Comparison of ENCODE assay signal across 8 cellular contexts in genomic region chr14:75147423-75148071, GRCh38. TPM values are rescaled to one million over a fixed set of nuclear protein-coding genes. Genes with fewer than 3 reads are reported as not detected.
A peak's percentile ranks its signal among the peaks of the same experiment; 100 is the strongest.
DNase-seq lines count a peak whose midpoint lies in the region; ATAC-seq and TF ChIP-seq lines count a peak whose summit lies in the region.

No MANE protein-coding gene starts in this region.

- H3K4me3 ChIP-seq in SK-N-MC (peak overlapping the region; percentile 58), uterus (no peak overlapping the region)

- peaks cover 5 to 7% of the 10 kb centered on the region in 2 donors for H3K4me1 ChIP-seq in uterus

- TF ChIP-seq CTCF in uterus (IDR thresholded peaks at IDR 0.05) = peak; percentile 35 to 59 (median 52)

- peak overlapping the region; percentile 95 for H3K27ac ChIP-seq in SK-N-MC
- H3K27ac ChIP-seq in uterus = peak overlapping the region; percentile 76 to 93

- DNase-seq in Daoy (ENCODE audit: low read depth) (peak; percentile 22), SK-N-MC (ENCODE audit: low read depth, low spot score) (no peak), fibroblast of gingiva (ENCODE audit: low read depth) (peak; percentile 89), myocyte (ENCODE audit: low read depth) (peak; percentile 96), uterus (peak; percentile 61 to 75), activated gamma-delta T cell treated with Interleukin-2 at 50 U/mL for 16 hours (no peak)
- DNase-seq in effector CD4-positive, alpha-beta T cell = no peak

- H3K9me3 ChIP-seq in SK-N-MC (ENCODE audit: low read depth, low read length) (no peaks in the 10 kb centered on the region), uterus (no peaks in the 10 kb centered on the region)

- no peaks in the 10 kb centered on the region for H3K27me3 ChIP-seq in uterus

- intact Hi-C loops in uterus (cut with DNase I; ENCODE audit: low total_unique reads) = no loop called here

- TF ChIP-seq POLR2A in uterus (IDR thresholded peaks at IDR 0.05) = no peak

- peaks cover 52% of the 10 kb centered on the region for H3K36me3 ChIP-seq in SK-N-MC (ENCODE audit: insufficient read depth, low read length)
- no peaks in the 10 kb centered on the region for H3K36me3 ChIP-seq in uterus

- no peak for ATAC-seq in GM18517 (IDR thresholded peaks at IDR 0.05; ENCODE audit: unreplicated experiment)

- H3K9ac ChIP-seq in SK-N-MC (ENCODE audit: insufficient read length) = peak overlapping the region; percentile 59

RNA-seq across cellular contexts. Expression of gene NEK9, which starts 20.7 kb away (rescaled TPM):
- total RNA-seq in Daoy (2014; rRNA removed; shearing (Covaris generic)) = 27.6 and 31.8 TPM in 2 replicates
- total RNA-seq in myocyte (46.5 and 51.7 TPM in 2 replicates), uterus (100 to 1,000 TPM in 1 of 4 donors, 10 to 100 TPM in 3; 51.2 to 115 (median 71.4) TPM)
- 58.9 TPM for polyA plus RNA-seq in myocyte (2012)

RNA-seq across cellular contexts. Expression of gene TMED10, which starts 28.9 kb away (rescaled TPM):
- total RNA-seq in Daoy (2014; rRNA removed; shearing (Covaris generic)) = 298 and 409 TPM in 2 replicates
- total RNA-seq in myocyte = 309 and 398 TPM in 2 replicates
- 467 TPM for polyA plus RNA-seq in myocyte (2012)
- 100 to 1,000 TPM; 206 to 389 (median 287) TPM for total RNA-seq in uterus

Comparison
In these comparisons a context has a peak if more than half of its experiments do, and no peak if none do; other contexts are left out.
1. DNase-seq: peak in Daoy (single experiment), fibroblast of gingiva (single experiment), myocyte (single experiment) and uterus (2 of 2); none in SK-N-MC (single experiment), effector CD4-positive, alpha-beta T cell (single experiment) and activated gamma-delta T cell treated with Interleukin-2 at 50 U/mL for 16 hours (single experiment).